8 cellular contexts compared by ENCODE assay signal in the genomic region with DNA sequence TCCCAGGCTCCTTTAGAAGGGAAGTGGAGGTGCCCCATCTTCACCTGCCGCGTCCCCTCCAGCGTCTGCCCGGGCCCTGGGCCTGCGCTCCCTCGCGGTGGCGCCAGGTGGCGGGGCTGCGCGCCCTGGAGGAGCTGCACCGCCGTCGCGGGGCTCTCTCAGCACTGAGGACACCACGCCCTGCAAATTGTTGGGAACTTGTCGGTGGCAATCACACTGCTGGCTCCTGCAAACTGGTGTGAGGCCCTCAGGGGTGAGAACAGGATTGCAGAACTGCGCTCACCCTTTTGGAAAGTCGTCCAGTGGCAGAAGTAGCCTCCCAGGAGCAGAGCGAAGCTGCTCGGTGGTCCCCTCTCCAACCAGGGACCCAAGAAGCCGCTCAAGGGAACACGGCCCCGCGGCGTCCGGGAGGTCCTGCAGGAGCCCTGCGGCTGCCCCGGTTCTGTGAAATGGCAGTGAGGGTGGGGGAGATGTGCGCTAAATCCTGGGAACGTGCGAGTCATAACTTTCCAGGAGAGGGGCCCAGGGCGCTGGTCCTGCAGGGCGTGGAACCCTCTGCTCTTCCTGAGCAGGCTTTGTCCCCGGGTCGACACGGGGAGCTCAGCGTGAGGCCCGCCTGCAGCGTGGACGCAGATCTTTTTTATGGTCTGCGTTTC. TPM values are rescaled to one million over a fixed set of nuclear protein-coding genes. Genes with fewer than 3 reads are reported as not detected.
DNase-seq lines count a peak whose midpoint lies in the region; ATAC-seq and TF ChIP-seq lines count a peak whose summit lies in the region.

No MANE protein-coding gene starts in this region.

- H3K36me3 Mint-ChIP-seq in natural killer cell, result no peaks in the 10 kb centered on the region

- peak; percentile 95 for TF ChIP-seq CTCF in OCI-LY3 (IDR thresholded peaks at IDR 0.05; ENCODE audit: low read depth, low read length)
- TF ChIP-seq CTCF in fibroblast of pulmonary artery (IDR thresholded peaks at IDR 0.05; ENCODE audit: low read length, missing control alignments), result peak; percentile 54
- TF ChIP-seq CTCF in natural killer cell (IDR thresholded peaks at IDR 0.05), result peak; percentile 26

- peak; percentile 69 for ATAC-seq in HG03432 (IDR thresholded peaks at IDR 0.05; ENCODE audit: unreplicated experiment)
- ATAC-seq in natural killer cell, result peak; percentile 55 to 85 (median 81)
- ATAC-seq in stimulated activated naive CD8-positive, alpha-beta T cell treated with anti-CD3 and anti-CD28 coated beads, Interleukin-15, Interleukin-2, amounts not matched to agents 100 U/mL and 50 U/mL, for 24 hours, result peak; percentile 95

- H3K4me3 ChIP-seq in OCI-LY3 (ENCODE audit: low read length) (peak overlapping the region; percentile 95), fibroblast of pulmonary artery (replicated peaks; ENCODE audit: low read depth, low read length) (peak overlapping the region; percentile 58)

- H2AFZ ChIP-seq in OCI-LY3 (ENCODE audit: low read depth, low read length), result peak overlapping the region; percentile 94

- peaks cover 12% of the 10 kb centered on the region for H3K36me3 ChIP-seq in OCI-LY3 (replicated peaks; ENCODE audit: low read depth, low read length)

- no peaks in the 10 kb centered on the region for H3K27me3 ChIP-seq in OCI-LY3 (ENCODE audit: low read depth, low read length)

- peaks cover 36% of the 10 kb centered on the region for H3K4me1 ChIP-seq in OCI-LY3 (ENCODE audit: low read length)

- peak overlapping the region; percentile 95 for H3K4me2 ChIP-seq in OCI-LY3 (ENCODE audit: low read length)

- H4K20me1 ChIP-seq in OCI-LY3 (ENCODE audit: insufficient read depth, low read length), result peaks cover 6% of the 10 kb centered on the region

- no peak overlapping the region for H3K27ac Mint-ChIP-seq in natural killer cell

- H3K9ac ChIP-seq in OCI-LY3 (ENCODE audit: low read length), result peak overlapping the region; percentile 90

- H3K9me3 ChIP-seq in OCI-LY3 (ENCODE audit: insufficient read depth, low read length), result no peaks in the 10 kb centered on the region

- peak overlapping the region; percentile 80 for H3K4me3 Mint-ChIP-seq in natural killer cell

- no peaks in the 10 kb centered on the region for H3K9me3 Mint-ChIP-seq in natural killer cell

- peak; percentile 86 for DNase-seq in CD1c-positive myeloid dendritic cell (ENCODE audit: extremely low spot score)
- DNase-seq in GM19238 (ENCODE audit: insufficient read length, low spot score), result peak; percentile 88
- DNase-seq in activated T-cell treated with anti-CD3 and anti-CD28 coated beads, Interleukin-2, amount 50 U/mL, for 48 hours, result peak; percentile 78 to 85
- DNase-seq in fibroblast of pulmonary artery (ENCODE audit: low read depth), result peak; percentile 77
- DNase-seq in natural killer cell, result peak; percentile 26
- DNase-seq in stimulated activated naive CD8-positive, alpha-beta T cell treated with anti-CD3 and anti-CD28 coated beads, Interleukin-15, Interleukin-2, amounts not matched to agents 100 U/mL and 50 U/mL, for 24 hours, result peak; percentile 84

- peaks cover 50 to 62% of the 10 kb centered on the region in 2 donors for H3K27me3 Mint-ChIP-seq in natural killer cell (ENCODE audit: low read depth in 2 of 2)

- H3K79me2 ChIP-seq in OCI-LY3 (ENCODE audit: low read length), result peaks cover 37% of the 10 kb centered on the region

- H3K4me1 Mint-ChIP-seq in natural killer cell, result peaks cover 0 to 12% of the 10 kb centered on the region in 2 donors

- intact Hi-C loops in natural killer cell (cut with micrococcal nuclease), result loop anchor here (5.0 kb wide), 1 partner anchor 89 kb away; no protein-coding TSS in a partner anchor

- H3K27ac ChIP-seq in OCI-LY3 (ENCODE audit: low read length), result peak overlapping the region; percentile 78

RNA-seq across cellular contexts. Expression of gene LRRK1, which starts 1.0 kb away (rescaled TPM):
- 1 to 10 TPM; 1.2 to 5.5 (median 3.2) TPM for total RNA-seq in natural killer cell

RNA-seq across cellular contexts. Expression of gene ALDH1A3, which starts 38.5 kb away (rescaled TPM):
- total RNA-seq in natural killer cell, result not detected

Comparison
In these comparisons a context has a peak if more than half of its experiments do, and no peak if none do; other contexts are left out.
1. Peak in every context shown above with its lines: DNase-seq, ATAC-seq, H3K4me3 ChIP-seq and H3K27ac ChIP-seq.
2. DNase-seq: peak in every context shown above with its lines; median percentile 88 in GM19238; 86 in CD1c-positive myeloid dendritic cell; 84 in stimulated activated naive CD8-positive, alpha-beta T cell treated with anti-CD3 and anti-CD28 coated beads, Interleukin-15, Interleukin-2, amounts not matched to agents 100 U/mL and 50 U/mL, for 24 hours; 82 in activated T-cell treated with anti-CD3 and anti-CD28 coated beads, Interleukin-2, amount 50 U/mL, for 48 hours; 77 in fibroblast of pulmonary artery; 26 in natural killer cell.
3. CTCF ChIP-seq: peak in every context shown above with its lines; median percentile 95 in OCI-LY3; 54 in fibroblast of pulmonary artery; 26 in natural killer cell.